ENCODE assay signal across 1 cellular context in the genomic region with DNA sequence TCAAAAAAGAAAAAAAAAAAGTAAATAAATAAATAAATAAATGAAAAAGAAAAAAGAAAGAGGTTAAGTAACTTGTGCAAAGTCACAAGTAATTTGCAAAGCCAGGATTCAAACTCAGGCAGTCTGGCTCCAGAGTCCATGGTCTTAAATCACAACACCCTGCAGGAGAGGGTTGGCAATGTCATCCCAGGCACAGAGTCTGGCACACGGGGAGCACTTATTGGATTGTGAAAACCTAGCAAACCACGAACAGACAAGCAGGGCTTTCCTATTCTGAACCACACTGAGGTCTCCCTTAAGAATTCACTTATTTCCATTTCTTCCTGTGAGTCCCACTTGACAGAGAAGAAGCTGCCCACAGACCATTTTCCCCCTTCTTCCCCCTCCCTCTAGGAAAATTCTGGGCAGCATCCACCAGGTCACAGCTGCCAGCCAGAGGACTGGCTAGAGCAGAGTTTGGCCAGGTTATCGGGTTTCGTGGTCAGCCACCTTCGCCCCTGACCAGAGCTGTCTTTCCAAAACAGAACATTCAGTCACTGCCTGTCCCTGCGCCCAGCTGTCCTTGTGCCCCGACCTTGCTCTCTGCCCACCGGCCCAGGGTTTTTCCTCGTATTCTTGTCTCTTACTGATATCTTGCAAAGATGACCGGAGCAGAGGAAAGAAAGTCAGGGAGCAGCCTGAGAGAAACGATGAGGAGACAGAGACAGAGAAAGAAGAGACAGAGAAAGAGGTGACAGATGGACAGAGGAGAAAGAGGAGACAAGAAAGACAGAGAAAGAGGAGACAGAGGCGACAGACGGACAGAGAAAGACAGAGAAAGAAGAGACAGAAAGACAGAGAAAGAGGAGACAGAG.
TF ChIP-seq lines count a peak whose summit lies in the region.

No MANE protein-coding gene starts in this region.

TF ChIP-seq in liver, 16 proteins besides CTCF, POLR2A, EP300 and RAD21 (continued from another document):
- TF ChIP-seq NR2F2 (IDR thresholded peaks at IDR 0.05): peak; percentile 70
- TF ChIP-seq YY1 (IDR thresholded peaks at IDR 0.05): peak; percentile 64
- peak in 1 of 2 donors; percentile 55 for TF ChIP-seq JUND (IDR thresholded peaks at IDR 0.05)
- peak; percentile 27 for TF ChIP-seq FOXA2 (IDR thresholded peaks at IDR 0.05)
- peak; percentile 68 for TF ChIP-seq MAX (IDR thresholded peaks at IDR 0.05)
- peak; percentile 90 for TF ChIP-seq HNF4A (conservative IDR thresholded peaks at IDR 0.05)
- TF ChIP-seq, protein P1, sequence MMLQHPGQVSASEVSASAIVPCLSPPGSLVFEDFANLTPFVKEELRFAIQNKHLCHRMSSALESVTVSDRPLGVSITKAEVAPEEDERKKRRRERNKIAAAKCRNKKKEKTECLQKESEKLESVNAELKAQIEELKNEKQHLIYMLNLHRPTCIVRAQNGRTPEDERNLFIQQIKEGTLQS (IDR thresholded peaks at IDR 0.05): no peak
- peak in 1 of 2 donors; percentile 85 for TF ChIP-seq EGR1 (IDR thresholded peaks at IDR 0.05; ENCODE audit: low read depth in 2 of 2)
- peak; percentile 78 for TF ChIP-seq TAF1 (conservative IDR thresholded peaks at IDR 0.05)
